ENCODE assay signal across 9 cellular contexts in the genomic region with DNA sequence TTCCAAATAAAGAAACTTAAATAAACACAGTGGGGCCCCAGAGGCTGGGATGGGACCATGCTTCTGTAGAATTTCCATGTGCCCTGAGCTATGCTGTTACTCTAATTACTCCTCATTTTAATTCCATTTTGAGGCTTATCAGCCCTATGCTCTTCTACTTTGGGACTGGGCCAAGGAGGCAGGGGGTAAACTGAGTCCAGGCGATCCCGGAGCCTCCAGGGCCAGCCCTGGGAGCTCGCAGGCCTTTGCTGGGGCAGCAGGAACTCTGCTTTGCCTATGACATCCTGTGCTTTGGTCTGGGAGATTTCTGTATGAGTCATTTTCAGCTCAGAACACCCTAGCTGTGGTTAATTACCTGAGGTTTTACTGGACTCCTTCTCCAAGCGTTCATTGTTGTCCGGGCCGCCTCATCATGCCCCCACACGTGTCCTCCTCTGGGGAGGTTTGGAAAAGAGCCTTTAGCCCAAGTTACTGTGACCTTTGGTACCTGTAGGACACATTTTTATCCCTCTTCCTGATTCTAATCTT.
DNase-seq lines count a peak whose midpoint lies in the region; ATAC-seq, FAIRE-seq and TF ChIP-seq lines count a peak whose summit lies in the region.
"Had no signal": no experiment of that assay in that cellular context is flagged by ENCODE, and none has a peak within 500 bp of the region (broad histone marks: within the 10 kb centered on the region; RNA-seq: fewer than 3 reads in every experiment).

No MANE protein-coding gene starts in this region.

- H2BK5ac ChIP-seq in IMR-90 (ENCODE audit: low read depth, low read length, poor library complexity, severe bottlenecking) = no peak overlapping the region

- no peak overlapping the region for H3K23ac ChIP-seq in IMR-90 (ENCODE audit: low read depth, low read length)

- no peak overlapping the region for H3K4me2 ChIP-seq in IMR-90 (ENCODE audit: low read depth, low read length)
- H3K4me2 ChIP-seq in keratinocyte (ENCODE audit: control insufficient read depth, extremely low read depth, insufficient read depth, low read depth, low read length) = no peak overlapping the region

- H3K14ac ChIP-seq in IMR-90 (replicated peaks; ENCODE audit: low read depth, low read length) = no peak overlapping the region

- peaks cover 9% of the 10 kb centered on the region for H3K4me1 Mint-ChIP-seq in glutamatergic neuron (ENCODE audit: low read depth, unreplicated experiment)

- peaks cover 22% of the 10 kb centered on the region for H3K27me3 ChIP-seq in IMR-90 (ENCODE audit: control insufficient read depth, insufficient read depth, low read length)
- peaks cover 25% of the 10 kb centered on the region for H3K27me3 ChIP-seq in keratinocyte (ENCODE audit: control insufficient read depth, extremely low read depth, insufficient read depth, low read length)

- H2BK120ac ChIP-seq in IMR-90 (ENCODE audit: low read depth, low read length) = no peak overlapping the region

- no peak overlapping the region for H3K4ac ChIP-seq in IMR-90 (ENCODE audit: low read depth, low read length)

- WGBS in IMR-90 (ENCODE audit: extremely low coverage in 2 of 2, insufficient read length in 1 of 2), 2 experiments = no CpG with 5 or more reads among the region's 7 CpGs

- H3K36me3 Mint-ChIP-seq in glutamatergic neuron (ENCODE audit: unreplicated experiment) = peaks cover 6% of the 10 kb centered on the region
- H3K36me3 Mint-ChIP-seq: IgD-negative memory B cell had no signal

- no peak overlapping the region for H3K27ac Mint-ChIP-seq in glutamatergic neuron (ENCODE audit: unreplicated experiment)
- H3K27ac Mint-ChIP-seq: IgD-negative memory B cell had no signal

- no peak overlapping the region for H3K4me3 Mint-ChIP-seq in glutamatergic neuron (ENCODE audit: unreplicated experiment)

- H3K9me3 Mint-ChIP-seq in glutamatergic neuron (ENCODE audit: unreplicated experiment) = peaks cover 1% of the 10 kb centered on the region

- TF ChIP-seq CTCF in IMR-90 (conservative IDR thresholded peaks at IDR 0.05; ENCODE audit: low read depth, low read length) (no peak), keratinocyte (optimal IDR thresholded peaks at IDR 0.05 in 1 of 3, IDR thresholded peaks at IDR 0.05 in 1 of 3, conservative IDR thresholded peaks at IDR 0.05 in 1 of 3; ENCODE audit: extremely low read depth in 1 of 3, insufficient read depth in 2 of 3, low read length in 3 of 3) (no peak), glutamatergic neuron (IDR thresholded peaks at IDR 0.05; ENCODE audit: partially characterized antibody, unreplicated experiment) (no peak)

- no TSS peak for BruUV-seq in IMR-90 (replicated peaks; lab: Mats Ljungman, UMichigan)

- no peak overlapping the region for H3K56ac ChIP-seq in IMR-90 (ENCODE audit: extremely low read depth, insufficient read depth, low read length)

- no peak overlapping the region for H2AK9ac ChIP-seq in IMR-90 (replicated peaks; ENCODE audit: low read depth, low read length, poor library complexity)

- H4K5ac ChIP-seq in IMR-90 (ENCODE audit: low read depth, low read length) = no peak overlapping the region

- FAIRE-seq in GM12892 (lab: Jason Lieb, UNC) (no peak), keratinocyte (lab: Jason Lieb, UNC) (peak; percentile 70)

- peaks cover 5% of the 10 kb centered on the region for H3K27me3 Mint-ChIP-seq in glutamatergic neuron (ENCODE audit: unreplicated experiment)

- no peak overlapping the region for H2AK5ac ChIP-seq in IMR-90 (ENCODE audit: low read depth, low read length)

- no peaks in the 10 kb centered on the region; the same call in 1 of the 2 replicates for H3K9me1 ChIP-seq in IMR-90 (ENCODE audit: insufficient read depth, low read length)
- H3K9me1 ChIP-seq in keratinocyte (ENCODE audit: control insufficient read depth, extremely low read depth, insufficient read depth, low read length) = no peaks in the 10 kb centered on the region

- H3K4me3 ChIP-seq in IMR-90 (ENCODE audit: insufficient read depth, low read depth, low read length) (no peak overlapping the region), keratinocyte (ENCODE audit: control insufficient read depth in 2 of 3, extremely low read depth in 1 of 3, insufficient read depth in 2 of 3, low read depth in 1 of 3, low read length in 3 of 3) (no peak overlapping the region)

- CTCF ChIA-PET in IMR-90 (lab: Yijun Ruan, JAX) = interaction anchor here (0.5 kb wide), 1 partner anchor 91 kb away, joined by 3 read pairs; no protein-coding TSS in a partner anchor

- H3K27ac ChIP-seq in IMR-90 (ENCODE audit: insufficient read depth, low read length) (no peak overlapping the region), keratinocyte (ENCODE audit: control insufficient read depth, insufficient read depth, low read length) (no peak overlapping the region)

- DNase-seq in GM12892 (ENCODE audit: insufficient read length) (peak; percentile 30), IMR-90 (peak; percentile 65), keratinocyte (ENCODE audit: low read depth, low spot score) (no peak), glutamatergic neuron (no peak), globus pallidus (ENCODE audit: low spot score) (no peak)
- DNase-seq in stimulated activated naive CD4-positive, alpha-beta T cell treated with Interleukin-2 at 50 U/mL for 16 hours (lab: John Stamatoyannopoulos, UW) = no peak
- DNase-seq in stimulated activated CD4-positive, alpha-beta T cell treated with anti-CD3 and anti-CD28 coated beads, Interleukin-4, amount 100 ng/mL, for 4 hours = no peak

- ATAC-seq in GM21723 (IDR thresholded peaks at IDR 0.05; ENCODE audit: unreplicated experiment) = peak; percentile 76
- ATAC-seq in IMR-90 (ENCODE audit: low read depth) = peak; percentile 80

- peaks cover 7% of the 10 kb centered on the region; the same call in 1 of the 2 replicates for H3K4me1 ChIP-seq in IMR-90 (ENCODE audit: control insufficient read depth, insufficient read depth, low read length)
- peaks cover 11% of the 10 kb centered on the region for H3K4me1 ChIP-seq in keratinocyte (ENCODE audit: control insufficient read depth, extremely low read depth, insufficient read depth, low read length)

- intact Hi-C loops in IMR-90 (cut with micrococcal nuclease) = loop anchor here (10.0 kb wide), 1 partner anchor 394 kb away; no protein-coding TSS in a partner anchor

- dilution Hi-C loops in IMR-90 (cut with HindIII; ENCODE audit: low sequenced_read_pairs, unreplicated experiment) (no loop called here), keratinocyte (cut with MboI; ENCODE audit: extremely low pct_ligation_motif_present, low sequenced_read_pairs) (no loop called here)

- POLR2A ChIA-PET in IMR-90 (lab: Charles Lee; ENCODE audit: unreplicated experiment) = no interaction called here

- no peak overlapping the region for H2BK20ac ChIP-seq in IMR-90 (ENCODE audit: low read depth, low read length)

- H2AFZ ChIP-seq in IMR-90 (replicated peaks; ENCODE audit: low read length, poor library complexity) (no peak overlapping the region), keratinocyte (ENCODE audit: control insufficient read depth, low read length) (no peak overlapping the region)

- no peak overlapping the region for H4K8ac ChIP-seq in IMR-90 (ENCODE audit: low read depth in 2 of 2, low read length in 2 of 2)

- no peaks in the 10 kb centered on the region for H3K79me2 ChIP-seq in keratinocyte (ENCODE audit: control insufficient read depth, insufficient read depth, low read length)

- H3K36me3 ChIP-seq in IMR-90 (ENCODE audit: control insufficient read depth, insufficient read depth, low read length) = no peaks in the 10 kb centered on the region
- H3K36me3 ChIP-seq in keratinocyte (ENCODE audit: control insufficient read depth in 2 of 2, extremely low read depth in 1 of 2, insufficient read depth in 2 of 2, low read length in 2 of 2) = no peaks in the 10 kb centered on the region

- H3K9me3 ChIP-seq in IMR-90 (ENCODE audit: control insufficient read depth, insufficient read depth, low read length) = no peaks in the 10 kb centered on the region
- no peaks in the 10 kb centered on the region for H3K9me3 ChIP-seq in keratinocyte (ENCODE audit: control insufficient read depth, low read depth, low read length)

- no peak overlapping the region for H4K91ac ChIP-seq in IMR-90 (ENCODE audit: insufficient read depth, low read depth, low read length)

- H3K9ac ChIP-seq in IMR-90 (ENCODE audit: low read depth, low read length) (no peak overlapping the region), keratinocyte (ENCODE audit: control insufficient read depth, extremely low read depth, insufficient read depth, low read length) (no peak overlapping the region)

- H3K79me1 ChIP-seq in IMR-90 (ENCODE audit: low read depth in 1 of 2, low read length in 2 of 2) = no peaks in the 10 kb centered on the region

- no peak overlapping the region for H3K18ac ChIP-seq in IMR-90 (ENCODE audit: low read depth, low read length)

- in situ Hi-C loops in IMR-90 (cut with MboI; ENCODE audit: low sequenced_read_pairs) = no loop called here

- TF ChIP-seq RAD21 in IMR-90 (IDR thresholded peaks at IDR 0.05; ENCODE audit: low read length) = no peak

- TF ChIP-seq POLR2A in GM12892 (IDR thresholded peaks at IDR 0.05; ENCODE audit: low read depth, low read length) = no peak
- TF ChIP-seq POLR2A in IMR-90 (IDR thresholded peaks at IDR 0.05; ENCODE audit: low read depth, low read length) = no peak

- H4K20me1 ChIP-seq in IMR-90 (ENCODE audit: insufficient read depth, low read length) (no peaks in the 10 kb centered on the region), keratinocyte (ENCODE audit: control insufficient read depth, extremely low read depth, insufficient read depth, low read length) (no peaks in the 10 kb centered on the region)

- H2BK15ac ChIP-seq in IMR-90 (ENCODE audit: low read depth, low read length) = no peak overlapping the region

TF ChIP-seq in IMR-90, 13 proteins besides CTCF, POLR2A, EP300 and RAD21 (continues in another document):
- TF ChIP-seq, protein P1, sequence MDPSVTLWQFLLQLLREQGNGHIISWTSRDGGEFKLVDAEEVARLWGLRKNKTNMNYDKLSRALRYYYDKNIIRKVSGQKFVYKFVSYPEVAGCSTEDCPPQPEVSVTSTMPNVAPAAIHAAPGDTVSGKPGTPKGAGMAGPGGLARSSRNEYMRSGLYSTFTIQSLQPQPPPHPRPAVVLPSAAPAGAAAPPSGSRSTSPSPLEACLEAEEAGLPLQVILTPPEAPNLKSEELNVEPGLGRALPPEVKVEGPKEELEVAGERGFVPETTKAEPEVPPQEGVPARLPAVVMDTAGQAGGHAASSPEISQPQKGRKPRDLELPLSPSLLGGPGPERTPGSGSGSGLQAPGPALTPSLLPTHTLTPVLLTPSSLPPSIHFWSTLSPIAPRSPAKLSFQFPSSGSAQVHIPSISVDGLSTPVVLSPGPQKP (IDR thresholded peaks at IDR 0.05; ENCODE audit: borderline replicate concordance, low read depth, low read length) = no peak
- TF ChIP-seq FOS (IDR thresholded peaks at IDR 0.05; ENCODE audit: low read depth, low read length) (0 out of 2 replicates have a peak, but pooled peaks have one; percentile 2), RCOR1 (IDR thresholded peaks at IDR 0.05; ENCODE audit: insufficient replicate concordance, low read length) (no peak), MAFK (IDR thresholded peaks at IDR 0.05; ENCODE audit: low read depth, low read length) (no peak), NFE2L2 (IDR thresholded peaks at IDR 0.05; ENCODE audit: low read depth, low read length) (no peak), CHD1 (IDR thresholded peaks at IDR 0.05; ENCODE audit: low read depth, low read length) (no peak), MXI1 (IDR thresholded peaks at IDR 0.05; ENCODE audit: borderline replicate concordance, low read depth, low read length) (no peak)

Comparison
In these comparisons a context has a peak if more than half of its experiments do, and no peak if none do; other contexts are left out.
1. DNase-seq: peak in GM12892 (single experiment) and IMR-90 (single experiment); none in keratinocyte (single experiment), stimulated activated naive CD4-positive, alpha-beta T cell treated with Interleukin-2 at 50 U/mL for 16 hours (single experiment), glutamatergic neuron (single experiment), stimulated activated CD4-positive, alpha-beta T cell treated with anti-CD3 and anti-CD28 coated beads, Interleukin-4, amount 100 ng/mL, for 4 hours (0 of 2) and globus pallidus (single experiment).